ENCODE assay signal across 8 cellular contexts in genomic region chr13:93227906-93228801, GRCh38. TPM values are rescaled to one million over a fixed set of nuclear protein-coding genes. Genes with fewer than 3 reads are reported as not detected.
A peak's percentile ranks its signal among the peaks of the same experiment; 100 is the strongest.
DNase-seq lines count a peak whose midpoint lies in the region; ATAC-seq and TF ChIP-seq lines count a peak whose summit lies in the region.

No MANE protein-coding gene starts in this region.

- no peaks in the 10 kb centered on the region for H3K36me3 Mint-ChIP-seq in glutamatergic neuron (ENCODE audit: unreplicated experiment)

- TF ChIP-seq CTCF in glutamatergic neuron (IDR thresholded peaks at IDR 0.05; ENCODE audit: partially characterized antibody, unreplicated experiment) (peak; percentile 65), osteoblast (IDR thresholded peaks at IDR 0.05; ENCODE audit: extremely low read depth, low read depth, low read length) (peak; percentile 49)

- H3K9me3 ChIP-seq in osteoblast (ENCODE audit: low read depth, low read length), result no peaks in the 10 kb centered on the region

- no peaks in the 10 kb centered on the region for H3K36me3 ChIP-seq in osteoblast (ENCODE audit: insufficient read depth, low read length)

- peak overlapping the region; percentile 75 for H2AFZ ChIP-seq in osteoblast (ENCODE audit: low read length)

- H3K4me3 Mint-ChIP-seq in glutamatergic neuron (ENCODE audit: unreplicated experiment), result peak overlapping the region; percentile 97

- ATAC-seq in HG03045 (IDR thresholded peaks at IDR 0.05; ENCODE audit: unreplicated experiment) (no peak), GM21367 (IDR thresholded peaks at IDR 0.05; ENCODE audit: unreplicated experiment) (no peak), GM18502 (IDR thresholded peaks at IDR 0.05; ENCODE audit: poor library complexity, unreplicated experiment) (no peak)

- peaks cover 16% of the 10 kb centered on the region for H3K9me3 Mint-ChIP-seq in glutamatergic neuron (ENCODE audit: unreplicated experiment)

- peaks cover 37% of the 10 kb centered on the region for H3K79me2 ChIP-seq in osteoblast (ENCODE audit: insufficient read depth, low read length)

- H3K4me3 ChIP-seq in osteoblast (ENCODE audit: insufficient read depth, low read length), result peak overlapping the region; percentile 82

- H3K27ac ChIP-seq in osteoblast (ENCODE audit: low read depth, low read length), result peak overlapping the region; percentile 87

- H3K27me3 ChIP-seq in osteoblast (ENCODE audit: insufficient read depth, low read length), result no peaks in the 10 kb centered on the region

- H3K27ac Mint-ChIP-seq in glutamatergic neuron (ENCODE audit: unreplicated experiment), result peak overlapping the region; percentile 91

- H3K4me1 ChIP-seq in osteoblast (ENCODE audit: insufficient read depth, low read length), result peaks cover 35% of the 10 kb centered on the region

- peak overlapping the region; percentile 84 for H3K4me2 ChIP-seq in osteoblast (ENCODE audit: insufficient read depth, low read length)

- peak; percentile 6 for DNase-seq in DMS114 treated with DMSO at 0.1 percent for 48 hours (lab: John Stamatoyannopoulos, UW; ENCODE audit: unreplicated experiment)
- DNase-seq in NCI-H1092 treated with DMSO at 0.1 percent for 48 hours (lab: John Stamatoyannopoulos, UW), result peak; percentile 92
- peak; percentile 61 for DNase-seq in T1000 (lab: John Stamatoyannopoulos, UW)
- DNase-seq in glutamatergic neuron, result peak; percentile 82
- DNase-seq in osteoblast (ENCODE audit: insufficient read length, low spot score, missing footprints), result peak; percentile 91

- peaks cover 6% of the 10 kb centered on the region for H3K27me3 Mint-ChIP-seq in glutamatergic neuron (ENCODE audit: unreplicated experiment)

- H3K4me1 Mint-ChIP-seq in glutamatergic neuron (ENCODE audit: low read depth, unreplicated experiment), result peaks cover 12% of the 10 kb centered on the region

- H4K20me1 ChIP-seq in osteoblast (ENCODE audit: insufficient read depth, low read length), result no peaks in the 10 kb centered on the region

RNA-seq across cellular contexts. Expression of gene GPC6, which starts 1.5 kb away (rescaled TPM):
- total RNA-seq in glutamatergic neuron (ENCODE audit: unreplicated experiment) (11.8 TPM), osteoblast (77.8 and 98.1 TPM in 2 replicates)

Comparison
In these comparisons a context has a peak if more than half of its experiments do, and no peak if none do; other contexts are left out.
1. DNase-seq: peak in every context shown above with its lines; median percentile 92 in NCI-H1092 treated with DMSO at 0.1 percent for 48 hours; 91 in osteoblast; 82 in glutamatergic neuron; 61 in T1000; 6 in DMS114 treated with DMSO at 0.1 percent for 48 hours.